ENCODE assay signal across 9 cellular contexts in genomic region chr5:179610109-179610902, GRCh38. TPM values are rescaled to one million over a fixed set of nuclear protein-coding genes. Genes with fewer than 3 reads are reported as not detected.
DNase-seq lines count a peak whose midpoint lies in the region; ATAC-seq and TF ChIP-seq lines count a peak whose summit lies in the region.
"Had no signal": no experiment of that assay in that cellular context is flagged by ENCODE, and none has a peak within 500 bp of the region (broad histone marks: within the 10 kb centered on the region; RNA-seq: fewer than 3 reads in every experiment).

No MANE protein-coding gene starts in this region.

- H3K4me1 Mint-ChIP-seq in CD14-positive monocyte (peaks cover 8% of the 10 kb centered on the region), GM23338 (peaks cover 17% of the 10 kb centered on the region; the same call in 2 of the 3 replicates), nephron progenitor cell (peaks cover 61% of the 10 kb centered on the region)

- no peaks in the 10 kb centered on the region; the same call in 1 of the 2 replicates for H3K79me2 ChIP-seq in GM23338 (replicated peaks; ENCODE audit: insufficient read depth)

- H3K36me3 Mint-ChIP-seq in CD14-positive monocyte (peaks cover 82 to 93% of the 10 kb centered on the region in 2 donors), GM23338 (ENCODE audit: low read depth) (peaks cover 91% of the 10 kb centered on the region), nephron progenitor cell (ENCODE audit: low read depth) (peaks cover 68% of the 10 kb centered on the region)

- H3K27me3 ChIP-seq in GM23338 (ENCODE audit: insufficient read depth) (no peaks in the 10 kb centered on the region), body of pancreas (no peaks in the 10 kb centered on the region), HAP-1 (ENCODE audit: low read depth) (no peaks in the 10 kb centered on the region)
- H3K27me3 ChIP-seq: left lung had no signal

- TF ChIP-seq CTCF in CD14-positive monocyte (IDR thresholded peaks at IDR 0.05) (no peak), GM23338 (conservative IDR thresholded peaks at IDR 0.05; ENCODE audit: low read depth in 2 of 2) (no peak), body of pancreas (IDR thresholded peaks at IDR 0.05) (no peak), nephron progenitor cell (IDR thresholded peaks at IDR 0.05) (no peak), mucosa of descending colon (IDR thresholded peaks at IDR 0.05) (no peak)

- H3K27ac Mint-ChIP-seq in CD14-positive monocyte (peak overlapping the region in 5 of 7 donors; percentile 22 to 83 (median 38)), GM23338 (peak overlapping the region; percentile 81), nephron progenitor cell (peak overlapping the region; percentile 97)

- H3K9me3 Mint-ChIP-seq in CD14-positive monocyte, result no peaks in the 10 kb centered on the region
- no peaks in the 10 kb centered on the region; the same call in 1 of the 3 replicates for H3K9me3 Mint-ChIP-seq in GM23338
- H3K9me3 Mint-ChIP-seq in nephron progenitor cell, result no peaks in the 10 kb centered on the region

- peaks cover 81% of the 10 kb centered on the region for H3F3A ChIP-seq in GM23338 (replicated peaks; ENCODE audit: low read depth)

- no peak overlapping the region for H3K4me2 ChIP-seq in GM23338

- no peak for TF ChIP-seq POLR2A in body of pancreas (IDR thresholded peaks at IDR 0.05)

- DNase-seq in CD14-positive monocyte (ENCODE audit: low spot score), result no peak
- DNase-seq in GM23338 (ENCODE audit: low spot score), result no peak
- no peak for DNase-seq in body of pancreas
- no peak for DNase-seq in nephron progenitor cell
- no peak for DNase-seq in HAP-1 (ENCODE audit: low spot score in 2 of 2)
- no peak for DNase-seq in MV-4-11 (lab: John Stamatoyannopoulos, UW)
- no peak for DNase-seq in mucosa of descending colon
- no peak for DNase-seq in cerebellum (ENCODE audit: low spot score)
- DNase-seq: left lung had no signal

- H3K4me1 ChIP-seq in GM23338 (ENCODE audit: insufficient read depth) (no peaks in the 10 kb centered on the region; the same call in 1 of the 2 replicates), body of pancreas (no peaks in the 10 kb centered on the region), HAP-1 (no peaks in the 10 kb centered on the region), mucosa of descending colon (ENCODE audit: low read depth) (no peaks in the 10 kb centered on the region)

- H4K20me1 ChIP-seq in GM23338 (replicated peaks; ENCODE audit: insufficient read depth), result peaks cover 38% of the 10 kb centered on the region

- no peak overlapping the region for H3K4me3 Mint-ChIP-seq in CD14-positive monocyte
- no peak overlapping the region for H3K4me3 Mint-ChIP-seq in GM23338
- no peak overlapping the region for H3K4me3 Mint-ChIP-seq in nephron progenitor cell

- in situ Hi-C loops in HAP-1 (cut with MboI; ENCODE audit: low sequenced_read_pairs), result loop anchor here (10.0 kb wide), 1 partner anchor 114 kb away; no protein-coding TSS in a partner anchor

- H3K27ac ChIP-seq in GM23338 (ENCODE audit: low read depth), result peak overlapping the region; percentile 93
- H3K27ac ChIP-seq in body of pancreas, result no peak overlapping the region
- H3K27ac ChIP-seq: left lung had no signal

- H3K27me3 Mint-ChIP-seq in CD14-positive monocyte (ENCODE audit: low read depth in 3 of 3) (no peaks in the 10 kb centered on the region), GM23338 (ENCODE audit: insufficient read depth, low read depth, poor library complexity) (peaks cover 62% of the 10 kb centered on the region), nephron progenitor cell (ENCODE audit: low read depth, poor library complexity) (peaks cover 2% of the 10 kb centered on the region)

- intact Hi-C loops in CD14-positive monocyte (cut with micrococcal nuclease) (no loop called here), body of pancreas (cut with DNase I) (no loop called here), mucosa of descending colon (cut with DNase I, micrococcal nuclease) (no loop called here)

- H3K9me3 ChIP-seq in body of pancreas, result no peaks in the 10 kb centered on the region
- H3K9me3 ChIP-seq in HAP-1, result no peaks in the 10 kb centered on the region
- H3K9me3 ChIP-seq in mucosa of descending colon, result no peaks in the 10 kb centered on the region
- H3K9me3 ChIP-seq: left lung had no signal

- no peak overlapping the region for H2AFZ ChIP-seq in GM23338

- ATAC-seq in GM23338, result peak; percentile 1; the same call in 2 of the 3 replicates
- ATAC-seq in body of pancreas, result peak; percentile 10
- no peak for ATAC-seq in mucosa of descending colon
- ATAC-seq: left lung had no signal

- no peak overlapping the region for H3K4me3 ChIP-seq in GM23338
- H3K4me3 ChIP-seq in body of pancreas, result no peak overlapping the region
- no peak overlapping the region for H3K4me3 ChIP-seq in HAP-1
- H3K4me3 ChIP-seq in mucosa of descending colon, result no peak overlapping the region
- H3K4me3 ChIP-seq: left lung had no signal

- 78 to 82% methylated on average over 19 to 23 of the region's 23 CpGs for WGBS in body of pancreas, 2 donors

- H3K36me3 ChIP-seq in GM23338 (ENCODE audit: insufficient read depth) (peaks cover 43% of the 10 kb centered on the region), body of pancreas (replicated peaks in 1 of 2; ENCODE audit: insufficient read depth in 1 of 2, low read depth in 2 of 2) (peaks cover 36 to 41% of the 10 kb centered on the region in 2 donors), HAP-1 (replicated peaks) (peaks cover 89% of the 10 kb centered on the region), mucosa of descending colon (ENCODE audit: low read depth) (peaks cover 28% of the 10 kb centered on the region)

- H3K9me2 ChIP-seq in GM23338 (ENCODE audit: insufficient read depth), result no peaks in the 10 kb centered on the region

TF ChIP-seq in GM23338, 12 proteins besides CTCF, POLR2A, EP300 and RAD21:
- TF ChIP-seq JUNB (IDR thresholded peaks at IDR 0.05; ENCODE audit: unreplicated experiment) (no peak), ZNF114 (CRISPR knock-in tag; IDR thresholded peaks at IDR 0.05) (no peak), STAT1 (IDR thresholded peaks at IDR 0.05; ENCODE audit: unreplicated experiment) (no peak), ZNF331 (CRISPR knock-in tag; IDR thresholded peaks at IDR 0.05; ENCODE audit: low read depth) (no peak), POLR2AphosphoS5 (IDR thresholded peaks at IDR 0.05; ENCODE audit: low read depth) (peak; percentile 25; the same call in 1 of the 2 replicates), NANOG (IDR thresholded peaks at IDR 0.05; ENCODE audit: borderline replicate concordance) (no peak)

RNA-seq across cellular contexts. Expression of gene HNRNPH1, which starts 13.2 kb away (rescaled TPM):
- polyA plus RNA-seq in CD14-positive monocyte, result 10 to 100 TPM; 47.4 to 51.9 TPM
- 572 and 715 TPM in 2 replicates for total RNA-seq in GM23338 (2014; rRNA removed; shearing (Covaris generic))
- 330 and 410 TPM in 2 replicates for polyA plus RNA-seq in GM23338 (2016; fragmentation: Nextera tagmentation; extraction: Ambion mirVana)
- 100 to 1,000 TPM; 335 to 732 TPM for total RNA-seq in body of pancreas
- total RNA-seq in mucosa of descending colon, result 100 to 1,000 TPM; 453 to 475 (median 473) TPM
- 980 TPM for total RNA-seq in cerebellum

RNA-seq across cellular contexts. Expression of gene RUFY1, which starts 60.0 kb away (rescaled TPM):
- polyA plus RNA-seq in CD14-positive monocyte, result 10 to 100 TPM; 28.8 to 29.3 TPM
- 25.0 and 31.6 TPM in 2 replicates for total RNA-seq in GM23338 (2014; rRNA removed; shearing (Covaris generic))
- 22.7 and 25.3 TPM in 2 replicates for polyA plus RNA-seq in GM23338 (2016; fragmentation: Nextera tagmentation; extraction: Ambion mirVana)
- total RNA-seq in body of pancreas, result 10 to 100 TPM; 26.2 to 38.2 TPM
- 10 to 100 TPM; 34.2 to 55.5 (median 45.0) TPM for total RNA-seq in mucosa of descending colon
- total RNA-seq in cerebellum, result 34.5 TPM

Comparison
In these comparisons a context has a peak if more than half of its experiments do, and no peak if none do; other contexts are left out.
1. H3K27ac Mint-ChIP-seq: peak in every context shown above with its lines; median percentile 97 in nephron progenitor cell; 81 in GM23338; 38 in CD14-positive monocyte.